Comparison of ENCODE assay signal across 30 cellular contexts in the genomic region with DNA sequence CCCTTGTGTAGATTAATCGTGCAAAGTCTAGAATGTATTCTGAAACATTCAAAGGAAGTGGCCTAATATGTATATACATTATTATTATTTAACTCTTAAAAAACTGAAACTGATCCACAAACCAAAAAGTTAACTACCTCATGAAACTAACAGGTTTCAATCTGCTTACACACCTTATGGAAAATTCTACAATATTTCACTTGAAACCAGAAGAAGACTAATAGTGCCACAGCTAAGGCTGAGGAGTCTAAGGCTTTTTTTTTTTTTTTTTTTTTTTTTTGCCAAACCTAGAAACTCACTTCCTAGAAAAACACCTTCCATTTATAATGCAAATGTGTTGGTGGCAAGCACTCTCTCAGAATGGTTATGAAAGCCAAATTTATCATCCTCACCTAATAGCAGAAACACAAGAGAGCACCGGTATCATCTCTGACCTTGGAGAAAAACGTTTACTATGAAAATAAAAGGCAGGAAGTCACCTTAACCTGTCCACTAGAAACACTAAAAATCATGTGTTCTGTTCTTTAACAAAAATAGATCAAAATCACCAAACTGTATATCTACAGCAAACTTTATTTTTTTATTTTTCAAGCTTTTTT.
"Had no signal": no experiment of that assay in that cellular context is flagged by ENCODE, and none has a peak within 500 bp of the region (broad histone marks: within the 10 kb centered on the region; RNA-seq: fewer than 3 reads in every experiment).

No MANE protein-coding gene starts in this region.

- H3K4me1 ChIP-seq: parathyroid adenoma, psoas muscle, right lobe of liver, sigmoid colon, suprapubic skin, testis, tibial artery, transverse colon, upper lobe of left lung, vagina had no signal

- H3K79me2 ChIP-seq: parathyroid adenoma had no signal

- ATAC-seq: naive thymus-derived CD8-positive, alpha-beta T cell; natural killer cell treated with Interleukin-12 subunit alpha and Interleukin-12 subunit beta and Interleukin-15 and Interleukin-18, amount 100 ng/mL, for 72 hours; psoas muscle; right cardiac atrium; right lobe of liver; stimulated activated memory B cell treated with anti-CD40 and anti-IgM and Interleukin-4, amounts not matched to agents 10 μg/mL and 1 μg/mL and 100 μg/mL, for 72 hours; stimulated activated naive CD8-positive, alpha-beta T cell treated with anti-CD3 and anti-CD28 coated beads, Interleukin-15, amount 100 ng/mL, for 72 hours; stimulated activated naive CD8-positive, alpha-beta T cell treated with anti-CD3 and anti-CD28 coated beads, Interleukin-15, Interleukin-2, amounts not matched to agents 100 U/mL and 50 U/mL, for 24 hours had no signal

- H3K27ac ChIP-seq: neutrophil, ovary, parathyroid adenoma, psoas muscle, right lobe of liver, sigmoid colon, suprapubic skin, testis, tibial artery, transverse colon, upper lobe of left lung, vagina had no signal

- DNase-seq: naive thymus-derived CD8-positive, alpha-beta T cell; nephron progenitor cell; nucleus accumbens; ovary; posterior cingulate gyrus; psoas muscle; right cardiac atrium; right lobe of liver; sigmoid colon; small intestine; stimulated activated CD4-positive, alpha-beta T cell treated with anti-CD3 and anti-CD28 coated beads, Interleukin-15, amount 100 ng/mL, for 24 hours; stimulated activated CD4-positive, alpha-beta T cell treated with anti-CD3 and anti-CD28 coated beads, Interleukin-2, amount 100 ng/mL, for 24 hours; stimulated activated CD4-positive, alpha-beta T cell treated with anti-CD3 and anti-CD28 coated beads, Interleukin-2, amount 100 ng/mL, for 48 hours; stimulated activated CD4-positive, alpha-beta T cell treated with anti-CD3 and anti-CD28 coated beads, Interleukin-4, amount 100 ng/mL, for 4 hours; stimulated activated CD8-positive, alpha-beta memory T cell treated with anti-CD3 and anti-CD28 coated beads, Interleukin-4, amount 100 ng/mL, for 48 hours; stimulated activated naive CD4-positive, alpha-beta T cell; stimulated activated naive CD8-positive, alpha-beta T cell treated with anti-CD3 and anti-CD28 coated beads, Interleukin-15, amount 100 ng/mL, for 72 hours; stimulated activated naive CD8-positive, alpha-beta T cell treated with anti-CD3 and anti-CD28 coated beads, Interleukin-15, Interleukin-2, amounts not matched to agents 100 U/mL and 50 U/mL, for 24 hours; substantia nigra; testis; tibial artery; transverse colon; upper lobe of left lung had no signal

- FAIRE-seq: small intestine, urothelium cell line had no signal

- H3K27me3 ChIP-seq: neutrophil, ovary, right lobe of liver, sigmoid colon, suprapubic skin, testis, tibial artery, transverse colon, upper lobe of left lung, vagina had no signal

- H3K9ac ChIP-seq: parathyroid adenoma had no signal

- H3K9me3 ChIP-seq: neutrophil, ovary, psoas muscle, right lobe of liver, sigmoid colon, suprapubic skin, testis, tibial artery, transverse colon, upper lobe of left lung, vagina had no signal

- H2AFZ ChIP-seq: parathyroid adenoma had no signal

- H3K36me3 ChIP-seq: neutrophil, ovary, right lobe of liver, sigmoid colon, suprapubic skin, tibial artery, transverse colon, upper lobe of left lung, vagina had no signal

- H3K4me3 ChIP-seq: ovary, psoas muscle, right lobe of liver, sigmoid colon, suprapubic skin, testis, tibial artery, transverse colon, upper lobe of left lung, vagina had no signal
